ENCODE assay signal across 7 cellular contexts in genomic region chr17:17684901-17685774, GRCh38. TPM values are rescaled to one million over a fixed set of nuclear protein-coding genes. Genes with fewer than 3 reads are reported as not detected.
DNase-seq lines count a peak whose midpoint lies in the region; ATAC-seq, FAIRE-seq and TF ChIP-seq lines count a peak whose summit lies in the region.

No MANE protein-coding gene starts in this region.

- no peak overlapping the region for H2AFZ ChIP-seq in keratinocyte (ENCODE audit: control insufficient read depth, low read length)

- ATAC-seq in psoas muscle: no peak
- no peak for ATAC-seq in GM19328 (IDR thresholded peaks at IDR 0.05; ENCODE audit: unreplicated experiment)

- H3K9me1 ChIP-seq in keratinocyte (ENCODE audit: control insufficient read depth, extremely low read depth, insufficient read depth, low read length): peaks cover 2% of the 10 kb centered on the region

- H3K27me3 ChIP-seq in keratinocyte (ENCODE audit: control insufficient read depth, extremely low read depth, insufficient read depth, low read length) (no peaks in the 10 kb centered on the region), subcutaneous abdominal adipose tissue (ENCODE audit: control insufficient read depth in 5 of 5, insufficient read depth in 4 of 5, low read length in 5 of 5) (no peaks in the 10 kb centered on the region), psoas muscle (ENCODE audit: insufficient read depth in 3 of 3, low read length in 2 of 3) (no peaks in the 10 kb centered on the region)

- DNase-seq in HT-29 (ENCODE audit: low spot score): peak; percentile 56
- DNase-seq in keratinocyte (ENCODE audit: low read depth, low spot score): no peak
- no peak for DNase-seq in NCI-H1105 (lab: John Stamatoyannopoulos, UW)
- no peak for DNase-seq in psoas muscle

- H3K4me1 ChIP-seq in keratinocyte (ENCODE audit: control insufficient read depth, extremely low read depth, insufficient read depth, low read length) (peaks cover 45% of the 10 kb centered on the region), subcutaneous abdominal adipose tissue (ENCODE audit: control insufficient read depth in 5 of 5, insufficient read depth in 5 of 5, low read length in 5 of 5) (peaks cover 6 to 43% (median 28%) of the 10 kb centered on the region in 5 donors), psoas muscle (peaks cover 17% of the 10 kb centered on the region)

- no peak for TF ChIP-seq CTCF in keratinocyte (optimal IDR thresholded peaks at IDR 0.05 in 1 of 3, IDR thresholded peaks at IDR 0.05 in 1 of 3, conservative IDR thresholded peaks at IDR 0.05 in 1 of 3; ENCODE audit: extremely low read depth in 1 of 3, insufficient read depth in 2 of 3, low read length in 3 of 3)
- no peak for TF ChIP-seq CTCF in psoas muscle (IDR thresholded peaks at IDR 0.05)

- H3K27ac ChIP-seq in adipose tissue (ENCODE audit: low read depth, low read length) (peak overlapping the region; percentile 51), keratinocyte (ENCODE audit: control insufficient read depth, insufficient read depth, low read length) (peak overlapping the region; percentile 87), subcutaneous abdominal adipose tissue (ENCODE audit: low read depth, low read length) (no peak overlapping the region), psoas muscle (no peak overlapping the region)

- intact Hi-C loops in psoas muscle (cut with DNase I): loop anchor here (5.0 to 10.0 kb wide), 3 partner anchors 90 to 350 kb away; partner anchors contain the start of genes ATPAF2 (in 1 of the 2) and GID4 (in 1 of the 2)

- peak overlapping the region in 1 of 3 experiments; percentile 55 for H3K4me3 ChIP-seq in keratinocyte (ENCODE audit: control insufficient read depth in 2 of 3, extremely low read depth in 1 of 3, insufficient read depth in 2 of 3, low read depth in 1 of 3, low read length in 3 of 3)
- H3K4me3 ChIP-seq in subcutaneous abdominal adipose tissue (ENCODE audit: low read depth in 1 of 5, low read length in 5 of 5): peak overlapping the region in 3 of 5 donors; percentile 2 to 6 (median 3)
- H3K4me3 ChIP-seq in psoas muscle: no peak overlapping the region

- H4K20me1 ChIP-seq in keratinocyte (ENCODE audit: control insufficient read depth, extremely low read depth, insufficient read depth, low read length): peaks cover 11% of the 10 kb centered on the region

- H3K9me3 ChIP-seq in keratinocyte (ENCODE audit: control insufficient read depth, low read depth, low read length): no peaks in the 10 kb centered on the region
- no peaks in the 10 kb centered on the region for H3K9me3 ChIP-seq in subcutaneous abdominal adipose tissue (ENCODE audit: control insufficient read depth in 5 of 5, low read length in 5 of 5)
- H3K9me3 ChIP-seq in psoas muscle: no peaks in the 10 kb centered on the region

- peak overlapping the region; percentile 76 for H3K9ac ChIP-seq in keratinocyte (ENCODE audit: control insufficient read depth, extremely low read depth, insufficient read depth, low read length)
- peak overlapping the region in 1 of 5 donors; percentile 1 for H3K9ac ChIP-seq in subcutaneous abdominal adipose tissue (ENCODE audit: low read length in 5 of 5)

- H3K36me3 ChIP-seq in keratinocyte (ENCODE audit: control insufficient read depth in 2 of 2, extremely low read depth in 1 of 2, insufficient read depth in 2 of 2, low read length in 2 of 2): no peaks in the 10 kb centered on the region
- no peaks in the 10 kb centered on the region for H3K36me3 ChIP-seq in subcutaneous abdominal adipose tissue (ENCODE audit: control insufficient read depth in 5 of 5, insufficient read depth in 5 of 5, low read length in 5 of 5)
- no peaks in the 10 kb centered on the region for H3K36me3 ChIP-seq in psoas muscle (ENCODE audit: insufficient read depth in 1 of 2, low read depth in 1 of 2)

- WGBS in adipose tissue, 3 donors: 37 to 63% (median 52%) methylated on average over 14 to 15 of the region's 15 CpGs
- 43 to 50% (median 48%) methylated on average over 14 to 15 of the region's 15 CpGs for WGBS in psoas muscle, 3 donors

- peaks cover 79% of the 10 kb centered on the region for H3K79me2 ChIP-seq in keratinocyte (ENCODE audit: control insufficient read depth, insufficient read depth, low read length)

- peak overlapping the region; percentile 60 for H3K4me2 ChIP-seq in keratinocyte (ENCODE audit: control insufficient read depth, extremely low read depth, insufficient read depth, low read depth, low read length)

- no peak for FAIRE-seq in keratinocyte (lab: Jason Lieb, UNC)

- dilution Hi-C loops in keratinocyte (cut with MboI; ENCODE audit: extremely low pct_ligation_motif_present, low sequenced_read_pairs): no loop called here

RNA-seq across cellular contexts. Expression of gene RAI1, which starts 3.9 kb away (rescaled TPM):
- total RNA-seq in HT-29 (2014; rRNA removed; shearing (Covaris generic)): 35.4 and 37.8 TPM in 2 replicates
- polyA plus RNA-seq in adipose tissue (1 to 10 TPM; 4.5 to 9.3 (median 6.4) TPM), keratinocyte (2.6 to 3.8 TPM (median 3.2 TPM) in 3 replicates), psoas muscle (1 to 10 TPM; 4.0 to 9.0 (median 6.6) TPM)
- polyA plus RNA-seq in keratinocyte (2011; ENCODE audit: low read depth): 4.4 TPM
- polyA plus RNA-seq in keratinocyte (2011; cell fraction: cytosol; rRNA removed): 1.5 and 4.3 TPM in 2 replicates
- 12.7 and 22.4 TPM in 2 replicates for polyA plus RNA-seq in keratinocyte (2011; cell fraction: nucleus; rRNA removed)
- 7.9 and 17.1 TPM in 2 replicates for polyA plus RNA-seq in keratinocyte (2012; ENCODE audit: low replicate concordance)
- 7.0 to 17.7 TPM (median 7.2 TPM) in 3 replicates for polyA minus RNA-seq in keratinocyte
- polyA minus RNA-seq in keratinocyte (2011; cell fraction: cytosol; rRNA and poly(A)+ RNA removed): 12.1 TPM
- polyA minus RNA-seq in keratinocyte (2011; cell fraction: nucleus; rRNA and poly(A)+ RNA removed): 16.7 and 20.6 TPM in 2 replicates
- 1 to 10 TPM; 6.8 to 7.9 (median 7.2) TPM for total RNA-seq in psoas muscle

Comparison
In these comparisons a context has a peak if more than half of its experiments do, and no peak if none do; other contexts are left out.
1. H3K27ac ChIP-seq: peak in adipose tissue (single experiment) and keratinocyte (single experiment); none in subcutaneous abdominal adipose tissue (single experiment) and psoas muscle (single experiment).